ENCODE assay signal across 8 cellular contexts in the genomic region with DNA sequence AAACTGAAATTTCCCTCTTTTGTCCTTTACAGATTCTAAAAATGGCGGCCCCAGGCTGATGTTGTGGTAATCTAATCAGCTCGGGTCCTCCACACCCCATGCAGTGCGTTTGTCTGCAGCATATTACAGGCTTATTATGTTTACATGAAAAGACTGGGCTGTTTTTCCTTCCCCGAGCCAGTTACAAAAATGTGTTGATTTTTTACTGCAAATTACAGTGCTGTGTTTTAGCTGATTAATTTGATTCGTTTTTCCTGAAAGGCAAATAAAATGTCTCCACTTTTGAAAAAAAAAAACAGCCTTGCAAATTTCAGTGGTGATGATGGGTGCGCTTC. TPM values are rescaled to one million over a fixed set of nuclear protein-coding genes. Genes with fewer than 3 reads are reported as not detected.
DNase-seq lines count a peak whose midpoint lies in the region; ATAC-seq and TF ChIP-seq lines count a peak whose summit lies in the region.

No MANE protein-coding gene starts in this region.

- H3K27ac Mint-ChIP-seq in activated naive CD4-positive, alpha-beta T cell treated with anti-CD3 and anti-CD28 coated beads for 36 hours = peak overlapping the region; percentile 99

- CTCF ChIA-PET in activated naive CD4-positive, alpha-beta T cell treated with anti-CD3 and anti-CD28 coated beads for 36 hours (lab: Charles Lee) = interaction anchor here (0.5 to 14.2 kb wide), 4 partner anchors 11 to 190 kb away, joined by 4 to 140 read pairs (median 5); no protein-coding TSS in a partner anchor

- H3K4me3 Mint-ChIP-seq in activated naive CD4-positive, alpha-beta T cell treated with anti-CD3 and anti-CD28 coated beads for 36 hours = peak overlapping the region; percentile 95

- H3K9me3 Mint-ChIP-seq in activated naive CD4-positive, alpha-beta T cell treated with anti-CD3 and anti-CD28 coated beads for 36 hours = no peaks in the 10 kb centered on the region

- ATAC-seq in heart right ventricle = no peak
- no peak for ATAC-seq in GM18870 (IDR thresholded peaks at IDR 0.05; ENCODE audit: unreplicated experiment)
- no peak for ATAC-seq in GM19395 (IDR thresholded peaks at IDR 0.05; ENCODE audit: unreplicated experiment)

- peak overlapping the region; percentile 64 to 92 (median 82) for H3K4me3 ChIP-seq in heart right ventricle

- H3K9me3 ChIP-seq in heart right ventricle = no peaks in the 10 kb centered on the region

- peaks cover 23% of the 10 kb centered on the region for H3K4me1 Mint-ChIP-seq in activated naive CD4-positive, alpha-beta T cell treated with anti-CD3 and anti-CD28 coated beads for 36 hours (ENCODE audit: low read depth)

- peaks cover 0 to 54% (median 46%) of the 10 kb centered on the region in 9 donors for H3K4me1 ChIP-seq in heart right ventricle

- intact Hi-C loops in activated naive CD4-positive, alpha-beta T cell treated with anti-CD3 and anti-CD28 coated beads for 36 hours (cut with micrococcal nuclease) = no loop called here
- intact Hi-C loops in heart right ventricle (cut with DNase I) = loop anchor here in 3 of 10 donors (2.0 to 10.0 kb wide), 5 partner anchors 31 to 87 kb away; no protein-coding TSS in a partner anchor

- WGBS in heart right ventricle, 2 donors = 1 to 4% methylated on average over 6 of the region's 6 CpGs

- no peak for TF ChIP-seq CTCF in heart right ventricle (IDR thresholded peaks at IDR 0.05)

- H3K27me3 Mint-ChIP-seq in activated naive CD4-positive, alpha-beta T cell treated with anti-CD3 and anti-CD28 coated beads for 36 hours (ENCODE audit: low read depth) = no peaks in the 10 kb centered on the region

- DNase-seq in NCI-H748 (lab: John Stamatoyannopoulos, UW; ENCODE audit: unreplicated experiment) (peak; percentile 68), NCI-H748 treated with DMSO at 0.1 percent for 48 hours (lab: John Stamatoyannopoulos, UW) (no peak), NCI-H1092 (lab: John Stamatoyannopoulos, UW) (peak; percentile 53), heart right ventricle (peak in 1 of 2 donors; percentile 37), putamen (ENCODE audit: low spot score) (peak; percentile 58)
- DNase-seq in activated naive CD4-positive, alpha-beta T cell treated with anti-CD3 and anti-CD28 coated beads for 36 hours = peak; percentile 56

- no peaks in the 10 kb centered on the region for H3K36me3 ChIP-seq in heart right ventricle

- peaks cover 62% of the 10 kb centered on the region for H3K36me3 Mint-ChIP-seq in activated naive CD4-positive, alpha-beta T cell treated with anti-CD3 and anti-CD28 coated beads for 36 hours (ENCODE audit: low read depth)

- no peaks in the 10 kb centered on the region for H3K27me3 ChIP-seq in heart right ventricle

- peak overlapping the region; percentile 93 to 100 (median 100) for H3K27ac ChIP-seq in heart right ventricle

RNA-seq across cellular contexts. Expression of a gene that starts 1.6 kb away (rescaled TPM):
- 10 to 100 TPM; 63.3 to 63.4 TPM for total RNA-seq in activated naive CD4-positive, alpha-beta T cell treated with anti-CD3 and anti-CD28 coated beads for 36 hours
- total RNA-seq in heart right ventricle = 10 to 100 TPM; 41.1 to 53.3 (median 47.5) TPM
- polyA plus RNA-seq in heart right ventricle = 10 to 100 TPM in 1 of 2 donors, 1 to 10 TPM in 1; 9.4 to 25.2 TPM
